Comparison of ENCODE assay signal across 2 cellular contexts in genomic region chr2:24917086-24917485, GRCh38.
TF ChIP-seq lines count a peak whose summit lies in the region.

No MANE protein-coding gene starts in this region.

TF ChIP-seq in IMR-90, 13 proteins besides CTCF, POLR2A, EP300 and RAD21:
- TF ChIP-seq MAFK (IDR thresholded peaks at IDR 0.05; ENCODE audit: low read depth, low read length) = no peak
- TF ChIP-seq CEBPB (IDR thresholded peaks at IDR 0.05; ENCODE audit: low read depth, low read length) = no peak
- TF ChIP-seq RFX5 (IDR thresholded peaks at IDR 0.05; ENCODE audit: low read depth, low read length) = no peak
- TF ChIP-seq USF2 (IDR thresholded peaks at IDR 0.05; ENCODE audit: low read depth, low read length) = no peak
- no peak for TF ChIP-seq FOS (IDR thresholded peaks at IDR 0.05; ENCODE audit: low read depth, low read length)
- TF ChIP-seq SMC3 (IDR thresholded peaks at IDR 0.05; ENCODE audit: low read depth, low read length) = no peak
- no peak for TF ChIP-seq ELK1 (IDR thresholded peaks at IDR 0.05; ENCODE audit: borderline replicate concordance, low read depth, low read length)
- no peak for TF ChIP-seq MAZ (IDR thresholded peaks at IDR 0.05; ENCODE audit: borderline replicate concordance, low read depth, low read length)
- no peak for TF ChIP-seq BHLHE40 (IDR thresholded peaks at IDR 0.05; ENCODE audit: low read depth, low read length)
- no peak for TF ChIP-seq NFE2L2 (IDR thresholded peaks at IDR 0.05; ENCODE audit: low read depth, low read length)
- no peak for TF ChIP-seq MXI1 (IDR thresholded peaks at IDR 0.05; ENCODE audit: borderline replicate concordance, low read depth, low read length)
- TF ChIP-seq CHD1 (IDR thresholded peaks at IDR 0.05; ENCODE audit: low read depth, low read length) = no peak
- TF ChIP-seq RCOR1 (IDR thresholded peaks at IDR 0.05; ENCODE audit: insufficient replicate concordance, low read length) = no peak

TF ChIP-seq in K562, 482 proteins besides CTCF, POLR2A, EP300 and RAD21:
- TF ChIP-seq PHF21A (IDR thresholded peaks at IDR 0.05; ENCODE audit: borderline replicate concordance, low read depth) (no peak), PTRF (tag; IDR thresholded peaks at IDR 0.05) (no peak), ZNF586 (CRISPR knock-in tag; conservative IDR thresholded peaks at IDR 0.05) (no peak), CBFA2T3 (IDR thresholded peaks at IDR 0.05) (0 out of 2 replicates have a peak, but pooled peaks have one; percentile 4), ZNF124 (CRISPR knock-in tag; IDR thresholded peaks at IDR 0.05) (no peak)
